ENCODE assay signal across 8 cellular contexts in genomic region chr18:7567487-7568425, GRCh38. TPM values are rescaled to one million over a fixed set of nuclear protein-coding genes. Genes with fewer than 3 reads are reported as not detected.
DNase-seq lines count a peak whose midpoint lies in the region; ATAC-seq and TF ChIP-seq lines count a peak whose summit lies in the region.

No MANE protein-coding gene starts in this region.

- H3K27me3 ChIP-seq in BLaER1: peaks cover 62% of the 10 kb centered on the region
- H3K27me3 ChIP-seq in dorsolateral prefrontal cortex: peaks cover 0 to 3% (median 0%) of the 10 kb centered on the region in 45 donors

- peaks cover 52% of the 10 kb centered on the region for H3K27me3 Mint-ChIP-seq in stimulated activated naive CD8-positive, alpha-beta T cell treated with anti-CD3 and anti-CD28 coated beads, Interleukin-15, amount 100 ng/mL, for 72 hours

- H3K9me3 Mint-ChIP-seq in stimulated activated naive CD8-positive, alpha-beta T cell treated with anti-CD3 and anti-CD28 coated beads, Interleukin-15, amount 100 ng/mL, for 72 hours: no peaks in the 10 kb centered on the region

- intact Hi-C loops in dorsolateral prefrontal cortex (cut with DNase I) (loop anchor here (1.0 to 5.0 kb wide), 4 partner anchors 109 to 820 kb away; no protein-coding TSS in a partner anchor), left colon (cut with DNase I, micrococcal nuclease) (loop anchor here in 1 of 2 donors (5.0 kb wide), 1 partner anchor 295 kb away; no protein-coding TSS in a partner anchor)

- DNase-seq in RPMI7951 (ENCODE audit: low read depth) (peak; percentile 64), dorsolateral prefrontal cortex (peak in 4 of 10 donors; percentile 12 to 55 (median 36)), left colon (peak; percentile 32 to 37), NOMO-1 treated with dmso at 0.1 percent for 144 hours (lab: John Stamatoyannopoulos, UW; ENCODE audit: unreplicated experiment) (no peak), NCI-H2107 treated with DMSO at 0.1 percent for 48 hours (lab: John Stamatoyannopoulos, UW; ENCODE audit: unreplicated experiment) (no peak)
- DNase-seq in stimulated activated naive CD8-positive, alpha-beta T cell treated with anti-CD3 and anti-CD28 coated beads, Interleukin-15, amount 100 ng/mL, for 72 hours: peak; percentile 5 to 15

- TF ChIP-seq CTCF in dorsolateral prefrontal cortex (IDR thresholded peaks at IDR 0.05 in 54 of 56, conservative IDR thresholded peaks at IDR 0.05 in 2 of 56; ENCODE audit: low read depth in 1 of 56, partially characterized antibody in 56 of 56): peak in 4 of 56 donors; percentile 1 to 27 (median 6)

- peak; percentile 7 for ATAC-seq in GM19324 (IDR thresholded peaks at IDR 0.05; ENCODE audit: low FRiP score, unreplicated experiment)
- ATAC-seq in left colon: peak; percentile 38
- ATAC-seq in stimulated activated naive CD8-positive, alpha-beta T cell treated with anti-CD3 and anti-CD28 coated beads, Interleukin-15, amount 100 ng/mL, for 72 hours: peak; percentile 31

- peaks cover 14% of the 10 kb centered on the region; the same call in 1 of the 2 replicates for H3K4me1 ChIP-seq in BLaER1

- H3K36me3 ChIP-seq in BLaER1: no peaks in the 10 kb centered on the region

- H4K20me1 ChIP-seq in BLaER1: peaks cover 17% of the 10 kb centered on the region

- H3K9ac ChIP-seq in BLaER1: peak overlapping the region; percentile 64

- H3K4me3 ChIP-seq in BLaER1: peak overlapping the region; percentile 82
- H3K4me3 ChIP-seq in dorsolateral prefrontal cortex: peak overlapping the region; percentile 47 to 87 (median 75)

- no peak overlapping the region for H3K27ac ChIP-seq in BLaER1
- peak overlapping the region in 56 of 59 donors; percentile 5 to 98 (median 82) for H3K27ac ChIP-seq in dorsolateral prefrontal cortex

- peaks cover 10% of the 10 kb centered on the region for H3K4me1 Mint-ChIP-seq in stimulated activated naive CD8-positive, alpha-beta T cell treated with anti-CD3 and anti-CD28 coated beads, Interleukin-15, amount 100 ng/mL, for 72 hours

- peak overlapping the region; percentile 98 for H3K4me2 ChIP-seq in BLaER1

- H3K27ac Mint-ChIP-seq in stimulated activated naive CD8-positive, alpha-beta T cell treated with anti-CD3 and anti-CD28 coated beads, Interleukin-15, amount 100 ng/mL, for 72 hours: no peak overlapping the region

- H3K9me3 ChIP-seq in BLaER1: no peaks in the 10 kb centered on the region

- no peak overlapping the region for H3K4me3 Mint-ChIP-seq in stimulated activated naive CD8-positive, alpha-beta T cell treated with anti-CD3 and anti-CD28 coated beads, Interleukin-15, amount 100 ng/mL, for 72 hours

RNA-seq across cellular contexts. Expression of gene PTPRM, which starts 0.6 kb away (rescaled TPM):
- 31.2 and 51.8 TPM in 2 replicates for total RNA-seq in RPMI7951 (2014; rRNA removed; shearing (Covaris generic))
- 100 to 1,000 TPM in 71 of 120 experiments, 10 to 100 TPM in 49; 63.9 to 139 (median 104) TPM for total RNA-seq in dorsolateral prefrontal cortex
- 10 to 100 TPM; 12.3 to 15.9 TPM for total RNA-seq in left colon

Comparison
In these comparisons a context has a peak if more than half of its experiments do, and no peak if none do; other contexts are left out.
1. DNase-seq: peak in RPMI7951 (single experiment), left colon (2 of 2) and stimulated activated naive CD8-positive, alpha-beta T cell treated with anti-CD3 and anti-CD28 coated beads, Interleukin-15, amount 100 ng/mL, for 72 hours (2 of 2); none in NOMO-1 treated with dmso at 0.1 percent for 144 hours (single experiment) and NCI-H2107 treated with DMSO at 0.1 percent for 48 hours (single experiment).
2. Peak in every context shown above with its lines, with median percentiles within 50 percentile points of each other: ATAC-seq.